In genomic region chr12:47832263-47832933, GRCh38 we compare ENCODE assay signal across 10 cellular contexts.
DNase-seq lines count a peak whose midpoint lies in the region; TF ChIP-seq lines count a peak whose summit lies in the region.
"Had no signal": no experiment of that assay in that cellular context is flagged by ENCODE, and none has a peak within 500 bp of the region (broad histone marks: within the 10 kb centered on the region; RNA-seq: fewer than 3 reads in every experiment).

No MANE protein-coding gene starts in this region.

- H3K4me3 ChIP-seq in OCI-LY1 (ENCODE audit: low read depth, low read length, poor library complexity, severe bottlenecking) (peak overlapping the region; percentile 47), MM.1S (ENCODE audit: low read length) (no peak overlapping the region)

- H3K4me2 ChIP-seq in OCI-LY1 (ENCODE audit: low read length) = peak overlapping the region; percentile 73
- H3K4me2 ChIP-seq in MM.1S (ENCODE audit: low read depth, low read length) = no peak overlapping the region

- peak overlapping the region; percentile 100 for H3K27ac ChIP-seq in OCI-LY1 (ENCODE audit: low read depth, low read length, poor library complexity, severe bottlenecking)
- no peak overlapping the region for H3K27ac ChIP-seq in MM.1S (ENCODE audit: low read length)

- H3K27me3 ChIP-seq in OCI-LY1 (ENCODE audit: insufficient read depth, low read length) = no peaks in the 10 kb centered on the region
- no peaks in the 10 kb centered on the region for H3K27me3 ChIP-seq in MM.1S (replicated peaks; ENCODE audit: insufficient read depth, low read length)

- H3K4me1 ChIP-seq in OCI-LY1 (ENCODE audit: insufficient read depth, low read length, severe bottlenecking) (peaks cover 96% of the 10 kb centered on the region), MM.1S (ENCODE audit: low read length) (peaks cover 24% of the 10 kb centered on the region)

- H3K9me3 ChIP-seq in OCI-LY1 (ENCODE audit: low read length) (no peaks in the 10 kb centered on the region), MM.1S (replicated peaks; ENCODE audit: insufficient read depth, low read length) (no peaks in the 10 kb centered on the region)

- H3K79me2 ChIP-seq in OCI-LY1 (ENCODE audit: insufficient read depth, low read length) (no peaks in the 10 kb centered on the region), MM.1S (ENCODE audit: low read length) (no peaks in the 10 kb centered on the region)

- H3K36me3 ChIP-seq in OCI-LY1 (ENCODE audit: insufficient read depth, low read length) (no peaks in the 10 kb centered on the region), MM.1S (replicated peaks; ENCODE audit: insufficient read depth, low read length) (no peaks in the 10 kb centered on the region)

- 0 out of 2 replicates have a peak, but pooled peaks cover 9% of the 10 kb centered on the region for H3F3A ChIP-seq in OCI-LY1 (ENCODE audit: insufficient read depth, low read length)
- peaks cover 7% of the 10 kb centered on the region for H3F3A ChIP-seq in MM.1S (ENCODE audit: insufficient read depth, low read length)

- H3K9me2 ChIP-seq in OCI-LY1 (ENCODE audit: low read depth, low read length) = no peaks in the 10 kb centered on the region
- H3K9me2 ChIP-seq in MM.1S (replicated peaks; ENCODE audit: insufficient read depth, low read length) = no peaks in the 10 kb centered on the region

- DNase-seq in GM10266 (ENCODE audit: extremely low spot score) (peak; percentile 82), MM.1S (no peak), D341Med (ENCODE audit: low spot score) (no peak), NCI-H2107 (lab: John Stamatoyannopoulos, UW) (no peak), NCI-H187 treated with DMSO at 0.1 percent for 48 hours (lab: John Stamatoyannopoulos, UW) (no peak)
- DNase-seq in activated naive CD4-positive, alpha-beta T cell treated with Interleukin-2 at 50 U/mL for 16 hours = peak; percentile 78
- DNase-seq in stimulated activated CD4-positive, alpha-beta T cell treated with anti-CD3 and anti-CD28 coated beads, Interleukin-12 subunit alpha, Interleukin-12 subunit beta, amount 100 ng/mL, for 24 hours (ENCODE audit: low read depth in 2 of 2) = peak; percentile 56 to 71
- DNase-seq: IMR-90, kidney had no signal

- H4K20me1 ChIP-seq in OCI-LY1 (ENCODE audit: insufficient read depth, low read length) (no peaks in the 10 kb centered on the region), MM.1S (ENCODE audit: insufficient read depth, low read length) (no peaks in the 10 kb centered on the region)

- TF ChIP-seq CTCF in GM10266 (IDR thresholded peaks at IDR 0.05; ENCODE audit: control insufficient read depth, insufficient read depth, low read depth, missing control alignments) (no peak), OCI-LY1 (IDR thresholded peaks at IDR 0.05; ENCODE audit: low read length) (no peak), MM.1S (IDR thresholded peaks at IDR 0.05; ENCODE audit: low read length) (no peak)

- H2AFZ ChIP-seq in OCI-LY1 (ENCODE audit: low read length) (no peak overlapping the region), MM.1S (ENCODE audit: low read length) (no peak overlapping the region)

- H3K9ac ChIP-seq in OCI-LY1 (ENCODE audit: low read length) (peak overlapping the region; percentile 85), MM.1S (ENCODE audit: low read length) (no peak overlapping the region)

Comparison
In these comparisons a context has a peak if more than half of its experiments do, and no peak if none do; other contexts are left out.
1. DNase-seq: peak in GM10266 (single experiment), activated naive CD4-positive, alpha-beta T cell treated with Interleukin-2 at 50 U/mL for 16 hours (single experiment) and stimulated activated CD4-positive, alpha-beta T cell treated with anti-CD3 and anti-CD28 coated beads, Interleukin-12 subunit alpha, Interleukin-12 subunit beta, amount 100 ng/mL, for 24 hours (2 of 2); none in MM.1S (single experiment), D341Med (single experiment), NCI-H2107 (single experiment) and NCI-H187 treated with DMSO at 0.1 percent for 48 hours (single experiment).